Comparison of ENCODE assay signal across 10 cellular contexts in the genomic region with DNA sequence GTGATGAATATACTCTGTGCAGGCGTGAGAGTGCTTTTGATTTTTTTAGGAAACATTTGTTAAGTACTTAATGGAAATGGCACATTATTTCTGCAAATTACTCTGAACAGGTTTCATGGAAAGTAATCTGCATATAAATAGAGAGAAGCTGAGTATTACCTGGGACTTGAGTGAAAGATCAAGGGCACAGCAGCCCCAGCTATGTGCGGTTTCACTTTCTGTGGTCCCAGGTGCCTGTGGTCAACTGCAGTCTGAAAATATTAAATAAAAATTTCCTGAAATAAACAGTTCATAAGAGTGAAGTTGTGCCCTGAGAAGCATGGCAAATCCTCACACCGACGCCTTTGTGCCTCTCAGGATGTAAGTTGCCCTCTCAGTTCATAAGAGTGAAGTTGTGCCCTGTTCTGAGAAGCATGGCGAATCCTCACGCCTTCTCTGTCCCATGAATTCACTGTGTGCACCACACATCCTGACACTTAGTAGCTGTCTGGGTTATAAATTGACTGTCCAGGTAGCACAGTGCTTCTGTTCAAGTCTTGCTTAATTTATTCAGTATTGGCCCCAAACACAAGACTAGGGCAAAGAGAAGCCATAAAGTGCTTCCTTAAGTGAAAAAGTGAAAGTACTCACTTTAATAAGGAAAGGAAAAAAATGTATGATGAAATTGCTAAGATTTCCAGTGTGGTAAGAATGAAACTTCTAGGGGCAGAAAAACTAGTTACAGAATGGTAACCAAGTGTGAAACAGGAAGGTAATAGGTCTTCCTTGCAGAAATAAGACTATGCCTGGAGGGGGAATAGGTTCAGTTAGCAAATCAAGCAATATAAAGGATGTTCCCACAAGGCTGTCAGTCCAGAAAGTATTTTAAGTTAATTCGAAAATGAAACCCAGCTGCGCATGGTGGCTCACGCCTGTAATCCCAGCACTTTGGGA. TPM values are rescaled to one million over a fixed set of nuclear protein-coding genes. Genes with fewer than 3 reads are reported as not detected.
DNase-seq lines count a peak whose midpoint lies in the region; ATAC-seq, FAIRE-seq and TF ChIP-seq lines count a peak whose summit lies in the region.
"Had no signal": no experiment of that assay in that cellular context is flagged by ENCODE, and none has a peak within 500 bp of the region (broad histone marks: within the 10 kb centered on the region; RNA-seq: fewer than 3 reads in every experiment).

No MANE protein-coding gene starts in this region.

- H3K27ac ChIP-seq in H1 (ENCODE audit: low read depth, low read length) (no peak overlapping the region), kidney (ENCODE audit: low read depth in 2 of 2, low read length in 2 of 2) (no peak overlapping the region)

- no peak overlapping the region for H2BK15ac ChIP-seq in H1 (ENCODE audit: low read length)

- H3K23ac ChIP-seq in H1 (ENCODE audit: insufficient read length) = no peak overlapping the region

- no peak overlapping the region for H3K56ac ChIP-seq in H1 (replicated peaks; ENCODE audit: insufficient read length, low read depth, low read length)

- H3K4me3 ChIP-seq in H1 (ENCODE audit: extremely low read depth in 1 of 4, insufficient read depth in 2 of 4, low read depth in 3 of 4, low read length in 4 of 4) (no peak overlapping the region), kidney (ENCODE audit: low read length in 2 of 2) (no peak overlapping the region)

- H3K18ac ChIP-seq in H1 (ENCODE audit: extremely low read depth, low read length) = peak overlapping the region; percentile 72; the same call in 1 of the 2 replicates

- no peak for TF ChIP-seq CTCF in H1 (IDR thresholded peaks at IDR 0.05; ENCODE audit: control extremely low read depth in 1 of 3, insufficient read depth in 1 of 3, low read depth in 1 of 3, low read length in 3 of 3)
- no peak for TF ChIP-seq CTCF in kidney (IDR thresholded peaks at IDR 0.05; ENCODE audit: borderline replicate concordance, extremely low read depth, insufficient read depth)

- peak overlapping the region; percentile 47 for H3K4ac ChIP-seq in H1 (replicated peaks; ENCODE audit: insufficient read length, low read depth, low read length)

- FAIRE-seq in H1 (lab: Jason Lieb, UNC) = no peak
- FAIRE-seq in kidney (lab: Jason Lieb, UNC) = no peak
- FAIRE-seq: keratinocyte had no signal

- peak overlapping the region; percentile 14 for H4K91ac ChIP-seq in H1 (replicated peaks; ENCODE audit: insufficient read length, low read length)

- H3K4me1 ChIP-seq in H1 (replicated peaks in 1 of 4; ENCODE audit: control insufficient read depth in 3 of 4, insufficient read depth in 4 of 4, low read length in 3 of 4) (peaks cover 3 to 12% (median 7%) of the 10 kb centered on the region in 4 experiments; a peak in 6 of 7 replicates), kidney (ENCODE audit: control insufficient read depth in 1 of 2, insufficient read depth in 1 of 2, low read depth in 1 of 2, low read length in 2 of 2) (no peaks in the 10 kb centered on the region)

- no peak overlapping the region for H3K14ac ChIP-seq in H1 (ENCODE audit: insufficient read length)

- ATAC-seq in GM18519 (IDR thresholded peaks at IDR 0.05; ENCODE audit: low FRiP score, unreplicated experiment) = peak; percentile 42
- peak; percentile 59 for ATAC-seq in GM21528 (IDR thresholded peaks at IDR 0.05; ENCODE audit: low FRiP score, unreplicated experiment)
- ATAC-seq in HG03520 (IDR thresholded peaks at IDR 0.05; ENCODE audit: unreplicated experiment) = peak; percentile 58
- ATAC-seq in HG02571 (IDR thresholded peaks at IDR 0.05; ENCODE audit: unreplicated experiment) = no peak

- no peak for TF ChIP-seq EP300 in H1 (IDR thresholded peaks at IDR 0.05; ENCODE audit: borderline replicate concordance in 1 of 2, low read depth in 2 of 2, low read length in 2 of 2)

- DNase-seq in H1 (ENCODE audit: low read depth in 1 of 2, low spot score in 2 of 2) (peak in 1 of 2 experiments; percentile 36), epidermal melanocyte (ENCODE audit: insufficient read length, low spot score) (no peak), DMS153 treated with DMSO at 0.1 percent for 48 hours (lab: John Stamatoyannopoulos, UW; ENCODE audit: unreplicated experiment) (no peak), kidney (no peak)
- DNase-seq: retina had no signal

- CTCF ChIA-PET in H1 (lab: Charles Lee; ENCODE audit: partially characterized antibody) = interaction anchor here (0.6 to 1.1 kb wide), 3 partner anchors 42 to 122 kb away, joined by 3 to 4 read pairs (median 3); no protein-coding TSS in a partner anchor

- intact Hi-C loops in kidney (cut with DNase I) = no loop called here

- H3K9ac ChIP-seq in H1 (replicated peaks in 1 of 4; ENCODE audit: extremely low read depth in 1 of 4, low read depth in 3 of 4, low read length in 3 of 4) (no peak overlapping the region), kidney (ENCODE audit: low read length in 2 of 2) (no peak overlapping the region)

- POLR2A ChIA-PET in H1 (lab: Charles Lee; ENCODE audit: partially characterized antibody) = no interaction called here

- TF ChIP-seq RAD21 in H1 (IDR thresholded peaks at IDR 0.05 in 1 of 2, conservative IDR thresholded peaks at IDR 0.05 in 1 of 2; ENCODE audit: low read depth in 2 of 2, low read length in 2 of 2) = no peak

- H4K8ac ChIP-seq in H1 (ENCODE audit: extremely low read depth, insufficient read depth, low read length) = no peak overlapping the region

- H3K79me2 ChIP-seq in H1 (ENCODE audit: control insufficient read depth in 1 of 2, insufficient read depth in 2 of 2, low read length in 2 of 2) = peaks cover 0 to 2% of the 10 kb centered on the region in 2 experiments; a peak in 1 of 4 replicates

- no peaks in the 10 kb centered on the region for H4K20me1 ChIP-seq in H1 (replicated peaks in 1 of 2; ENCODE audit: control insufficient read depth in 1 of 2, insufficient read depth in 2 of 2, low read length in 2 of 2)

- whole genome bisulfite sequencing in H1 (ENCODE audit: extremely low coverage in 1 of 2, insufficient coverage in 1 of 2, insufficient read length in 1 of 2, insufficient replicate concordance in 2 of 2, low coverage in 1 of 2, low lambda C conversion rate in 2 of 2, missing lambda C conversion rate in 1 of 2), 2 experiments = 84% methylated on average over 9 of the region's 9 CpGs; no CpG with 5 or more reads in 1 of the 2 experiments

- peak overlapping the region; percentile 56; the same call in 1 of the 2 replicates for H2BK12ac ChIP-seq in H1 (ENCODE audit: low read depth, low read length)

- peaks cover 10% of the 10 kb centered on the region for H3K23me2 ChIP-seq in H1 (ENCODE audit: low read depth, low read length)

- no peaks in the 10 kb centered on the region for H3K36me3 ChIP-seq in H1 (ENCODE audit: control insufficient read depth in 2 of 4, insufficient read depth in 4 of 4, low read length in 3 of 4)
- H3K36me3 ChIP-seq in kidney (ENCODE audit: control insufficient read depth in 1 of 2, insufficient read depth in 2 of 2, low read length in 2 of 2) = no peaks in the 10 kb centered on the region

- H3K9me3 ChIP-seq in H1 (ENCODE audit: insufficient read depth in 2 of 2, low read depth in 1 of 2, low read length in 1 of 2) (peaks cover 0 to 8% of the 10 kb centered on the region in 2 experiments; a peak in 2 of 4 replicates), kidney (ENCODE audit: control insufficient read depth in 1 of 2, low read length in 2 of 2) (peaks cover 0 to 17% of the 10 kb centered on the region in 2 donors)

- peaks cover 0 to under 1% (median 0%) of the 10 kb centered on the region in 4 experiments; a peak in 2 of 7 replicates for H3K27me3 ChIP-seq in H1 (replicated peaks in 1 of 4; ENCODE audit: control insufficient read depth in 3 of 4, extremely low read depth in 1 of 4, insufficient read depth in 3 of 4, low read length in 3 of 4)

- no peak overlapping the region; a peak in 1 of 4 replicates for H3K4me2 ChIP-seq in H1 (ENCODE audit: insufficient read depth in 1 of 2, low read depth in 2 of 2, low read length in 2 of 2)

- H2BK5ac ChIP-seq in H1 (ENCODE audit: low read depth, low read length) = no peak overlapping the region

- no peaks in the 10 kb centered on the region for H3K79me1 ChIP-seq in H1 (ENCODE audit: low read depth, low read length)

- no peak overlapping the region for H2AFZ ChIP-seq in H1 (ENCODE audit: low read length)

- TF ChIP-seq POLR2A in H1 (IDR thresholded peaks at IDR 0.05; ENCODE audit: control extremely low read depth in 1 of 2, low read depth in 2 of 2, low read length in 2 of 2) = no peak

- peak overlapping the region; percentile 11; the same call in 1 of the 2 replicates for H2AK5ac ChIP-seq in H1 (ENCODE audit: low read depth, low read length)

- H2BK120ac ChIP-seq in H1 (replicated peaks; ENCODE audit: low read depth, low read length) = no peak overlapping the region

- peak overlapping the region; percentile 28 for H4K5ac ChIP-seq in H1 (ENCODE audit: insufficient read length, low read depth, low read length)

- H2BK20ac ChIP-seq in H1 (ENCODE audit: low read length) = no peak overlapping the region

TF ChIP-seq in H1, 55 proteins besides CTCF, POLR2A, EP300 and RAD21:
- TF ChIP-seq SRF (IDR thresholded peaks at IDR 0.05; ENCODE audit: low read depth, low read length) (no peak), BACH1 (IDR thresholded peaks at IDR 0.05; ENCODE audit: low read length) (no peak), EZH2 (IDR thresholded peaks at IDR 0.05; ENCODE audit: low read depth, low read length, severe bottlenecking) (no peak), TCF12 (IDR thresholded peaks at IDR 0.05; ENCODE audit: low read depth, low read length) (no peak), SP1 (IDR thresholded peaks at IDR 0.05; ENCODE audit: low read depth, low read length) (no peak)

RNA-seq across cellular contexts. Expression of a gene that starts 4.3 kb away (rescaled TPM):
- total RNA-seq in H1 (2021; fragmentation: NEBNext Ultra II Directional; extraction: Animal tissue kit (Norgen Biotek cat#: 25700)) = 14.3 and 18.1 TPM in 2 replicates
- 6.6 TPM in 2 replicates for polyA plus RNA-seq in H1 (2011; rRNA removed)
- polyA plus RNA-seq in H1 (2011; cell fraction: cytosol; rRNA removed) = 8.8 TPM
- polyA plus RNA-seq in H1 (2011; cell fraction: nucleus; rRNA removed) = 24.3 TPM
- polyA plus RNA-seq in H1 (2012, experiment 1 of 2) = 7.4 to 10.4 TPM (median 9.0 TPM) in 4 replicates
- polyA plus RNA-seq in H1 (2012, experiment 2 of 2) = 4.1 TPM
- polyA plus RNA-seq in H1 (2013, experiment 1 of 2) = 4.3 TPM
- 5.0 TPM for polyA plus RNA-seq in H1 (2013, experiment 2 of 2)
- 21.3 and 26.6 TPM in 2 replicates for polyA minus RNA-seq in H1 (2011; rRNA and poly(A)+ RNA removed)
- 17.2 TPM for polyA minus RNA-seq in H1 (2011; cell fraction: cytosol; rRNA and poly(A)+ RNA removed)
- polyA minus RNA-seq in H1 (2011; cell fraction: nucleus; rRNA and poly(A)+ RNA removed) = 62.8 TPM
- total RNA-seq in kidney = 2.2 TPM
- not detected for polyA plus RNA-seq in kidney (ENCODE audit: insufficient read depth, low read depth, low replicate concordance)
- polyA plus RNA-seq: keratinocyte had no signal
